In the genomic region with DNA sequence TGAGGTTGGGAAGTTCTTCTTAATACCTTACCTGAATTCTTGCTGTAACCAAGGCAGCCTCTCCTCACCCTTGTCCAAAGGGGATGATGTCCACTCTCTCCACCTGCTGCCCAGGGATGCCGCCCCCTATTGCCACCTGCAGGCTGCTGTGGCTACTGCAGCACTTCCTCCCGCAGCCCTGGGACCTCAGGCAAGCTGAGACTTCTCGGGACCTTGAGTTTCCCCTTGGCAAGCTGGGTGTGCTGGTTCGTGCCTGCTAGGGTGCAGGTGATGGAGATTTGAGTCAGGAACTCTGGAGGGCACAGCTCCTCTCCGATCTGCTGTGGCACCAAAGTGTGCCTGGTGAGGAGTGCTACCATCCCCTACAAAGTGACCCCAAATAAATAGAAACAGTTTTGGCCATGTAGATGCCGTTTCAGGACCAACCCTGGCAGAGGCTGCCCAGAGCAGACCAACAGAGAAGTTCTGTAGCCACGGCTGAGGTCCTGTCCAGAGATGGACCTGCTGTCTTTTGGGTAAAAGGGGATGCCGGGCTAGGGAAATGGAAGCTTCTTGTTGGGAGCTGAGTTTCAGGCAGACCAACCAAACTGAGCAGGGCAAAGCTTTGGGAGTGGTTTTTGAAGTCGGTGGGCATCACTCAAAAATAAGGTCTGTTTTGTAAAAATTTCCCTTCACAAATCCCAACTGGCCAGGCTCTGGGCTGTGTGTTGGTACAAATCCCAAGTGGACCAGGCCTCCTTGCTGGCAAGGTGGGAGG, we compare ENCODE assay signal across 1 cellular context.
TF ChIP-seq lines count a peak whose summit lies in the region.

No MANE protein-coding gene starts in this region.

TF ChIP-seq in HCT116, 20 proteins besides CTCF, POLR2A, EP300 and RAD21 (continued from another document):
- TF ChIP-seq, protein P1, sequence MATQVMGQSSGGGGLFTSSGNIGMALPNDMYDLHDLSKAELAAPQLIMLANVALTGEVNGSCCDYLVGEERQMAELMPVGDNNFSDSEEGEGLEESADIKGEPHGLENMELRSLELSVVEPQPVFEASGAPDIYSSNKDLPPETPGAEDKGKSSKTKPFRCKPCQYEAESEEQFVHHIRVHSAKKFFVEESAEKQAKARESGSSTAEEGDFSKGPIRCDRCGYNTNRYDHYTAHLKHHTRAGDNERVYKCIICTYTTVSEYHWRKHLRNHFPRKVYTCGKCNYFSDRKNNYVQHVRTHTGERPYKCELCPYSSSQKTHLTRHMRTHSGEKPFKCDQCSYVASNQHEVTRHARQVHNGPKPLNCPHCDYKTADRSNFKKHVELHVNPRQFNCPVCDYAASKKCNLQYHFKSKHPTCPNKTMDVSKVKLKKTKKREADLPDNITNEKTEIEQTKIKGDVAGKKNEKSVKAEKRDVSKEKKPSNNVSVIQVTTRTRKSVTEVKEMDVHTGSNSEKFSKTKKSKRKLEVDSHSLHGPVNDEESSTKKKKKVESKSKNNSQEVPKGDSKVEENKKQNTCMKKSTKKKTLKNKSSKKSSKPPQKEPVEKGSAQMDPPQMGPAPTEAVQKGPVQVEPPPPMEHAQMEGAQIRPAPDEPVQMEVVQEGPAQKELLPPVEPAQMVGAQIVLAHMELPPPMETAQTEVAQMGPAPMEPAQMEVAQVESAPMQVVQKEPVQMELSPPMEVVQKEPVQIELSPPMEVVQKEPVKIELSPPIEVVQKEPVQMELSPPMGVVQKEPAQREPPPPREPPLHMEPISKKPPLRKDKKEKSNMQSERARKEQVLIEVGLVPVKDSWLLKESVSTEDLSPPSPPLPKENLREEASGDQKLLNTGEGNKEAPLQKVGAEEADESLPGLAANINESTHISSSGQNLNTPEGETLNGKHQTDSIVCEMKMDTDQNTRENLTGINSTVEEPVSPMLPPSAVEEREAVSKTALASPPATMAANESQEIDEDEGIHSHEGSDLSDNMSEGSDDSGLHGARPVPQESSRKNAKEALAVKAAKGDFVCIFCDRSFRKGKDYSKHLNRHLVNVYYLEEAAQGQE (IDR thresholded peaks at IDR 0.05; ENCODE audit: low read depth), result no peak
- TF ChIP-seq JUND (IDR thresholded peaks at IDR 0.05), result no peak
- TF ChIP-seq ELF1 (IDR thresholded peaks at IDR 0.05; ENCODE audit: borderline replicate concordance, low read depth), result no peak
- TF ChIP-seq, protein P2, sequence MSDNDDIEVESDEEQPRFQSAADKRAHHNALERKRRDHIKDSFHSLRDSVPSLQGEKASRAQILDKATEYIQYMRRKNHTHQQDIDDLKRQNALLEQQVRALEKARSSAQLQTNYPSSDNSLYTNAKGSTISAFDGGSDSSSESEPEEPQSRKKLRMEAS (IDR thresholded peaks at IDR 0.05), result no peak
- TF ChIP-seq CBX3 (IDR thresholded peaks at IDR 0.05; ENCODE audit: low read depth), result no peak
- TF ChIP-seq EGR1 (IDR thresholded peaks at IDR 0.05; ENCODE audit: low read depth), result no peak
- no peak for TF ChIP-seq EZH2 (IDR thresholded peaks at IDR 0.05)
- TF ChIP-seq SRF (IDR thresholded peaks at IDR 0.05; ENCODE audit: low read depth), result no peak
- TF ChIP-seq, protein P3, sequence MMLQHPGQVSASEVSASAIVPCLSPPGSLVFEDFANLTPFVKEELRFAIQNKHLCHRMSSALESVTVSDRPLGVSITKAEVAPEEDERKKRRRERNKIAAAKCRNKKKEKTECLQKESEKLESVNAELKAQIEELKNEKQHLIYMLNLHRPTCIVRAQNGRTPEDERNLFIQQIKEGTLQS (IDR thresholded peaks at IDR 0.05), result no peak
- no peak for TF ChIP-seq YY1 (IDR thresholded peaks at IDR 0.05; ENCODE audit: extremely low read depth, insufficient replicate concordance, low read depth, low read length)
- no peak for TF ChIP-seq SIN3A (IDR thresholded peaks at IDR 0.05; ENCODE audit: low read depth)
- TF ChIP-seq POLR2AphosphoS5 (IDR thresholded peaks at IDR 0.05; ENCODE audit: low read depth, low read length), result no peak
